ENCODE assay signal across 23 cellular contexts in genomic region chr10:28554952-28555351, GRCh38. TPM values are rescaled to one million over a fixed set of nuclear protein-coding genes. Genes with fewer than 3 reads are reported as not detected.
A peak's percentile ranks its signal among the peaks of the same experiment; 100 is the strongest.
DNase-seq lines count a peak whose midpoint lies in the region; ATAC-seq and TF ChIP-seq lines count a peak whose summit lies in the region.
"Had no signal": no experiment of that assay in that cellular context is flagged by ENCODE, and none has a peak within 500 bp of the region (broad histone marks: within the 10 kb centered on the region; RNA-seq: fewer than 3 reads in every experiment).

No MANE protein-coding gene starts in this region.

- peak overlapping the region; percentile 13 for H3K27ac Mint-ChIP-seq in T-helper 2 cell treated with Interferon-gamma antibody and Interleukin-4, amounts not matched to agents 5 μg/mL and 100 μg/mL, for 36 hours
- H3K27ac Mint-ChIP-seq in H9 (peak overlapping the region; percentile 18 to 78 (median 67); a peak in 5 of 7 replicates), nephron progenitor cell (peak overlapping the region; percentile 44)

- H3K9ac ChIP-seq in H9 (ENCODE audit: extremely low read depth, insufficient read length, low read length): no peak overlapping the region

- no peak overlapping the region for H3K56ac ChIP-seq in H9 (ENCODE audit: insufficient read length, low read depth, low read length)

- no peak overlapping the region for H3K14ac ChIP-seq in H9 (ENCODE audit: insufficient read depth, low read length)

- H3K4me3 ChIP-seq in epithelial cell of esophagus (ENCODE audit: low read length): no peak overlapping the region
- H3K4me3 ChIP-seq: HAP-1, lung, PC-9, prostate gland, transverse colon had no signal

- ATAC-seq in HG03571 (IDR thresholded peaks at IDR 0.05; ENCODE audit: unreplicated experiment) (no peak), HG03045 (IDR thresholded peaks at IDR 0.05; ENCODE audit: unreplicated experiment) (no peak)
- ATAC-seq: T-cell had no signal

- no peaks in the 10 kb centered on the region; the same call in 1 of the 2 replicates for H3K4me1 ChIP-seq in H9 (ENCODE audit: insufficient read depth, low read length)

- H3K18ac ChIP-seq in H9 (ENCODE audit: insufficient read length, low read depth, low read length): no peak overlapping the region

- H2AK5ac ChIP-seq in H9 (ENCODE audit: insufficient read length, low read length): no peak overlapping the region

- H4K8ac ChIP-seq in H9 (replicated peaks; ENCODE audit: insufficient read length, low read depth, low read length): no peak overlapping the region

- no peak overlapping the region for H3K4me3 Mint-ChIP-seq in T-helper 2 cell treated with Interferon-gamma antibody and Interleukin-4, amounts not matched to agents 5 μg/mL and 100 μg/mL, for 36 hours
- H3K4me3 Mint-ChIP-seq in H9: no peak overlapping the region
- no peak overlapping the region for H3K4me3 Mint-ChIP-seq in nephron progenitor cell
- H3K4me3 Mint-ChIP-seq: neural crest cell; stimulated activated naive CD8-positive, alpha-beta T cell treated with anti-CD3 and anti-CD28 coated beads, Interleukin-15, Interleukin-2, amounts not matched to agents 100 ng/mL and 50 ng/mL, for 24 hours had no signal

- H3K79me1 ChIP-seq in H9 (ENCODE audit: insufficient read depth, low read depth, low read length, poor library complexity, severe bottlenecking): peaks cover 7% of the 10 kb centered on the region

- no peak overlapping the region for H2AFZ ChIP-seq in H9 (ENCODE audit: low read length)
- H2AFZ ChIP-seq: PC-9 had no signal

- no peak for TF ChIP-seq CTCF in H9 (conservative IDR thresholded peaks at IDR 0.05)
- TF ChIP-seq CTCF in epithelial cell of esophagus (IDR thresholded peaks at IDR 0.05; ENCODE audit: insufficient read depth, low read depth, low read length, missing control alignments): no peak
- no peak for TF ChIP-seq CTCF in nephron progenitor cell (IDR thresholded peaks at IDR 0.05)

- H3K79me2 ChIP-seq in H9 (ENCODE audit: insufficient read depth, low read length): peaks cover 53% of the 10 kb centered on the region; the same call in 1 of the 2 replicates

- H3K27me3 Mint-ChIP-seq in T-helper 2 cell treated with Interferon-gamma antibody and Interleukin-4, amounts not matched to agents 5 μg/mL and 100 μg/mL, for 36 hours (ENCODE audit: low read depth): no peaks in the 10 kb centered on the region
- no peaks in the 10 kb centered on the region for H3K27me3 Mint-ChIP-seq in H9 (ENCODE audit: low read depth)
- H3K27me3 Mint-ChIP-seq in nephron progenitor cell (ENCODE audit: low read depth, poor library complexity): no peaks in the 10 kb centered on the region
- H3K27me3 Mint-ChIP-seq: stimulated activated naive CD8-positive, alpha-beta T cell treated with anti-CD3 and anti-CD28 coated beads, Interleukin-15, Interleukin-2, amounts not matched to agents 100 ng/mL and 50 ng/mL, for 24 hours; T-cell had no signal

- no peaks in the 10 kb centered on the region for H3K27me3 ChIP-seq in H9 (ENCODE audit: insufficient read depth, low read length)
- H3K27me3 ChIP-seq: transverse colon had no signal

- no peak overlapping the region for H2BK20ac ChIP-seq in H9 (ENCODE audit: low read depth, low read length, poor library complexity, severe bottlenecking)

- no peak overlapping the region for H3K4me2 ChIP-seq in H9 (ENCODE audit: insufficient read depth, insufficient read length, low read length)
- H3K4me2 ChIP-seq: PC-9 had no signal

- H2BK120ac ChIP-seq in H9 (ENCODE audit: low read depth, low read length, poor library complexity, severe bottlenecking): no peak overlapping the region

- H3K9me3 Mint-ChIP-seq in T-helper 2 cell treated with Interferon-gamma antibody and Interleukin-4, amounts not matched to agents 5 μg/mL and 100 μg/mL, for 36 hours: no peaks in the 10 kb centered on the region
- no peaks in the 10 kb centered on the region for H3K9me3 Mint-ChIP-seq in H9
- H3K9me3 Mint-ChIP-seq in nephron progenitor cell: no peaks in the 10 kb centered on the region
- H3K9me3 Mint-ChIP-seq: neural crest cell; stimulated activated naive CD8-positive, alpha-beta T cell treated with anti-CD3 and anti-CD28 coated beads, Interleukin-15, Interleukin-2, amounts not matched to agents 100 ng/mL and 50 ng/mL, for 24 hours; T-cell had no signal

- no peak for DNase-seq in T-helper 2 cell treated with Interferon-gamma antibody and Interleukin-4, amounts not matched to agents 5 μg/mL and 100 μg/mL, for 36 hours (ENCODE audit: low spot score)
- DNase-seq in T-helper 2 cell: no peak
- no peak for DNase-seq in H9
- peak; percentile 58 for DNase-seq in epithelial cell of esophagus (ENCODE audit: low read depth)
- no peak for DNase-seq in nephron progenitor cell
- DNase-seq in medulla oblongata (ENCODE audit: extremely low spot score): no peak
- DNase-seq: dermis blood vessel endothelial cell; EL; NCI-H1105 treated with DMSO at 0.1 percent for 48 hours; NCI-H2081; NCI-H446 treated with DMSO at 0.1 percent for 48 hours; PC-9; stimulated activated CD4-positive, alpha-beta T cell treated with anti-CD3 and anti-CD28 coated beads, Interleukin-2, amount 100 ng/mL, for 24 hours; T-cell; transverse colon had no signal

- H2BK15ac ChIP-seq in H9 (ENCODE audit: low read depth, low read length): no peak overlapping the region

- no peak overlapping the region for H2BK12ac ChIP-seq in H9 (ENCODE audit: insufficient read length, low read depth, low read length)

- H4K91ac ChIP-seq in H9 (ENCODE audit: insufficient read length, low read depth, low read length): no peak overlapping the region

- no CpG with 5 or more reads among the region's 3 CpGs for WGBS in H9 (ENCODE audit: extremely low coverage, insufficient read length, low lambda C conversion rate)

- H2BK5ac ChIP-seq in H9 (ENCODE audit: insufficient read length, low read length): no peak overlapping the region

- H3T11ph ChIP-seq in H9 (ENCODE audit: low read length): no peak overlapping the region

- no peaks in the 10 kb centered on the region for H3K23me2 ChIP-seq in H9 (ENCODE audit: insufficient read length, low read depth, low read length, poor library complexity, severe bottlenecking)

- no peak overlapping the region for H4K5ac ChIP-seq in H9 (ENCODE audit: insufficient read length, low read depth, low read length)

- H3K36me3 Mint-ChIP-seq in T-helper 2 cell treated with Interferon-gamma antibody and Interleukin-4, amounts not matched to agents 5 μg/mL and 100 μg/mL, for 36 hours (ENCODE audit: low read depth): peaks cover 67% of the 10 kb centered on the region
- H3K36me3 Mint-ChIP-seq in H9 (ENCODE audit: insufficient read depth in 1 of 3, low read depth in 3 of 3): peaks cover 30 to 64% (median 44%) of the 10 kb centered on the region in 3 experiments
- peaks cover 76% of the 10 kb centered on the region for H3K36me3 Mint-ChIP-seq in nephron progenitor cell (ENCODE audit: low read depth)

- no peak overlapping the region for H3K4ac ChIP-seq in H9 (ENCODE audit: low read depth, low read length)

- peaks cover 52% of the 10 kb centered on the region for H3K4me1 Mint-ChIP-seq in T-helper 2 cell treated with Interferon-gamma antibody and Interleukin-4, amounts not matched to agents 5 μg/mL and 100 μg/mL, for 36 hours (ENCODE audit: low read depth)
- H3K4me1 Mint-ChIP-seq in H9 (peaks cover 47 to 49% of the 10 kb centered on the region in 2 experiments), nephron progenitor cell (peaks cover 66% of the 10 kb centered on the region)

- H3K27ac ChIP-seq in H9 (ENCODE audit: insufficient read length, low read depth, low read length): no peak overlapping the region
- H3K27ac ChIP-seq: 22Rv1, PC-9, prostate gland, transverse colon had no signal

- H4K20me1 ChIP-seq in H9 (ENCODE audit: control insufficient read depth, insufficient read depth, insufficient read length): no peaks in the 10 kb centered on the region

- no peaks in the 10 kb centered on the region for H3K9me3 ChIP-seq in H9 (ENCODE audit: control insufficient read depth, low read depth, low read length)
- H3K9me3 ChIP-seq: HAP-1, prostate gland, transverse colon had no signal

- no peak overlapping the region for H3K23ac ChIP-seq in H9 (ENCODE audit: insufficient read length, low read depth, low read length)

RNA-seq across cellular contexts. Expression of gene WAC, which starts 22.0 kb away (rescaled TPM):
- total RNA-seq in H9 (2021): 130 and 134 TPM in 2 replicates

Comparison
In these comparisons a context has a peak if more than half of its experiments do, and no peak if none do; other contexts are left out.
1. H3K27ac Mint-ChIP-seq: peak in every context shown above with its lines; median percentile 67 in H9; 44 in nephron progenitor cell; 13 in T-helper 2 cell treated with Interferon-gamma antibody and Interleukin-4, amounts not matched to agents 5 μg/mL and 100 μg/mL, for 36 hours.